In the genomic region with DNA sequence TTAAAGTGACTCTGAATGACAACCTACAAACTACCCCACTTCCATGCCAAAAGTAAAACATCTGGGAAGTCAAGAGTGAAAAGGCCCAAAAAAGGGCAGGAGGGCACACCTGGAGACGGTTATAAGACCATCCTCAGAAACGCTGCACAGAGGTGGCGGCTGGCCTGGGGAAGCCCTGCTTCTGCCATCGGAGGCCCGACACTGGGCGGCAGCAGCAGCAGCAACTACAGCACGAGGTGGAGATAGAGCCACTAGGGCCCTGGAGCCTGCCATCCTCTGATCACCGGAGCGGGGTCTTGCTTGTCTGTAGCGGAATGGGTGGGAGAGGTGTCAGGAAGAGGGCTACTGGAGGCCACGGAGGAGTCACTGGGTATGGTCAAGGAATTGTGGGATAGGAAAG, we compare ENCODE assay signal across 1 cellular context.
TF ChIP-seq lines count a peak whose summit lies in the region.

No MANE protein-coding gene starts in this region.

TF ChIP-seq in K562, 482 proteins besides CTCF, POLR2A, EP300 and RAD21 (continued from another document):
- TF ChIP-seq RCOR1 (IDR thresholded peaks at IDR 0.05; ENCODE audit: borderline replicate concordance in 1 of 2, low read depth in 2 of 2, low read length in 2 of 2) (no peak), HOXB6 (CRISPR knock-in tag; IDR thresholded peaks at IDR 0.05; ENCODE audit: borderline replicate concordance) (no peak), ZNF766 (CRISPR knock-in tag; conservative IDR thresholded peaks at IDR 0.05) (no peak), TEAD4 (IDR thresholded peaks at IDR 0.05; ENCODE audit: low read length) (no peak), TEAD4 (CRISPR knock-in tag; IDR thresholded peaks at IDR 0.05; ENCODE audit: borderline replicate concordance) (no peak), ZNF785 (CRISPR knock-in tag; IDR thresholded peaks at IDR 0.05) (no peak), UBTF (IDR thresholded peaks at IDR 0.05; ENCODE audit: borderline replicate concordance in 1 of 2, low read depth in 2 of 2, low read length in 2 of 2) (no peak), SMAD4 (CRISPR knock-in tag; conservative IDR thresholded peaks at IDR 0.05) (no peak), RBM14 (IDR thresholded peaks at IDR 0.05; ENCODE audit: borderline replicate concordance, insufficient read depth, low read depth, low read length) (no peak), HBP1 (CRISPR knock-in tag; IDR thresholded peaks at IDR 0.05) (no peak), ZNF764 (CRISPR knock-in tag; IDR thresholded peaks at IDR 0.05; ENCODE audit: low read depth) (no peak)
